10 cellular contexts compared by ENCODE assay signal in genomic region chr18:37019157-37019571, GRCh38.
A peak's percentile ranks its signal among the peaks of the same experiment; 100 is the strongest.
DNase-seq lines count a peak whose midpoint lies in the region; ATAC-seq, FAIRE-seq and TF ChIP-seq lines count a peak whose summit lies in the region.
"Had no signal": no experiment of that assay in that cellular context is flagged by ENCODE, and none has a peak within 500 bp of the region (broad histone marks: within the 10 kb centered on the region; RNA-seq: fewer than 3 reads in every experiment).

No MANE protein-coding gene starts in this region.

- no peak overlapping the region for H3K4me3 Mint-ChIP-seq in nephron progenitor cell
- no peak overlapping the region for H3K4me3 Mint-ChIP-seq in activated T-cell treated with anti-CD3 and anti-CD28 coated beads, Interleukin-2, amount 50 U/mL, for 72 hours
- H3K4me3 Mint-ChIP-seq: activated T-helper 1 cell treated with anti-CD3 and anti-CD28 coated beads, Interleukin-12 subunit alpha, Interleukin-12 subunit beta, Interleukin-2, Interleukin-4 antibody, amounts not matched to agents 30 ng/mL and 10 ng/mL and 1 ng/mL, durations not matched to agents 14 hours and 24 hours and 36 hours; IgD-negative memory B cell had no signal

- DNase-seq in D721Med (ENCODE audit: insufficient read length, low spot score) (no peak), Kasumi-1 (lab: John Stamatoyannopoulos, UW) (peak; percentile 38 to 58), SK-N-DZ (ENCODE audit: low spot score) (peak; percentile 6), islet precursor cell (peak; percentile 87), nephron progenitor cell (no peak)
- no peak for DNase-seq in activated T-cell treated with anti-CD3 and anti-CD28 coated beads, Interleukin-2, amount 50 U/mL, for 72 hours

- no peak overlapping the region for H3K27ac Mint-ChIP-seq in nephron progenitor cell
- H3K27ac Mint-ChIP-seq in activated T-cell treated with anti-CD3 and anti-CD28 coated beads, Interleukin-2, amount 50 U/mL, for 72 hours = no peak overlapping the region
- H3K27ac Mint-ChIP-seq: activated T-helper 1 cell treated with anti-CD3 and anti-CD28 coated beads, Interleukin-12 subunit alpha, Interleukin-12 subunit beta, Interleukin-2, Interleukin-4 antibody, amounts not matched to agents 30 ng/mL and 10 ng/mL and 1 ng/mL, durations not matched to agents 14 hours and 24 hours and 36 hours; IgD-negative memory B cell had no signal

- no peak for ATAC-seq in HG02884 (IDR thresholded peaks at IDR 0.05; ENCODE audit: unreplicated experiment)
- no peak for ATAC-seq in HG02642 (IDR thresholded peaks at IDR 0.05; ENCODE audit: poor library complexity, unreplicated experiment)
- no peak for ATAC-seq in activated T-cell treated with anti-CD3 and anti-CD28 coated beads, Interleukin-2, amount 50 U/mL, for 72 hours (replicated peaks in 1 of 2)

- no peaks in the 10 kb centered on the region for H3K27me3 Mint-ChIP-seq in nephron progenitor cell (ENCODE audit: low read depth, poor library complexity)
- H3K27me3 Mint-ChIP-seq in activated T-cell treated with anti-CD3 and anti-CD28 coated beads, Interleukin-2, amount 50 U/mL, for 72 hours (ENCODE audit: low read depth) = no peaks in the 10 kb centered on the region
- H3K27me3 Mint-ChIP-seq: IgD-negative memory B cell had no signal

- H3K4me1 Mint-ChIP-seq in nephron progenitor cell = no peaks in the 10 kb centered on the region
- no peaks in the 10 kb centered on the region for H3K4me1 Mint-ChIP-seq in activated T-cell treated with anti-CD3 and anti-CD28 coated beads, Interleukin-2, amount 50 U/mL, for 72 hours (ENCODE audit: low read depth)
- H3K4me1 Mint-ChIP-seq: IgD-negative memory B cell had no signal

- peaks cover 42% of the 10 kb centered on the region for H3K36me3 Mint-ChIP-seq in nephron progenitor cell (ENCODE audit: low read depth)
- H3K36me3 Mint-ChIP-seq in activated T-cell treated with anti-CD3 and anti-CD28 coated beads, Interleukin-2, amount 50 U/mL, for 72 hours (ENCODE audit: insufficient read depth in 2 of 2) = peaks cover 18 to 24% of the 10 kb centered on the region in 2 donors

- TF ChIP-seq CTCF in D721Med (IDR thresholded peaks at IDR 0.05; ENCODE audit: insufficient read depth, missing control alignments) (peak; percentile 7), nephron progenitor cell (IDR thresholded peaks at IDR 0.05) (no peak)

- FAIRE-seq in D721Med (lab: Jason Lieb, UNC) = no peak

- peaks cover 54% of the 10 kb centered on the region for H3K9me3 Mint-ChIP-seq in nephron progenitor cell
- H3K9me3 Mint-ChIP-seq in activated T-cell treated with anti-CD3 and anti-CD28 coated beads, Interleukin-2, amount 50 U/mL, for 72 hours = peaks cover 19 to 24% of the 10 kb centered on the region in 2 donors

Comparison
In these comparisons a context has a peak if more than half of its experiments do, and no peak if none do; other contexts are left out.
1. DNase-seq: peak in Kasumi-1 (2 of 2), SK-N-DZ (single experiment) and islet precursor cell (single experiment); none in D721Med (single experiment), nephron progenitor cell (single experiment) and activated T-cell treated with anti-CD3 and anti-CD28 coated beads, Interleukin-2, amount 50 U/mL, for 72 hours (0 of 2).